1 cellular context compared by ENCODE assay signal in the genomic region with DNA sequence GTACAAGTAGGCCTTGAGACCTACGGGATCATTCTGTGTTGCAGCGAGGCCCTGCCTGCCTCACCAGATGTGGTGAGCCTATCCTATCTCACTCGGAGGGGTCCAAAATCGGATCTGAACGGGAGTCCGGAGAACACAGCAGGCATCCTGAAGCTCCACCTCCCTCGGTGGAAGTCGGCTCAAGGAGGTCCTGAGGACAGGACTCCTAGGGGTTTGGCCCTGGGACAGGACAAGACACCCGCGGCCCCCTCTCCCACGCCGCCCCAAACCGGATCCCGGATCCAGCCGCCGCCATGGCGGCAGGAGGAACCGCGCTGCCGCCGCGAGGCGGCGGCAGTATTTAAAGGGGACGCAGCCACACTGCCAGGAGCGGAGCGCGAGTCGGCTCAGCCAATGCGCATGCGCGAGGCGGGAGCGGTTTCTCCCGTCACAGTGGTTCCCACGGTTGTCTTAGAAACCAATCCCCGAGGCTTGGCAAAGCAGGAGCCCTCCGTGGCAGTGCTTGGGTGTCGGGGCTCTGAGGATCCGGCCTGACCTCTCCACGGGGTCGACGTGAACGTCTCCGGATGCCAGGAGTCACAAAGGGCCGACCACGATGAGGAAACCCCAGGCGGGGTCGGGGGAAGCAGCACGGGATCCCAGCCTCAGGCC.
TF ChIP-seq lines count a peak whose summit lies in the region.

No MANE protein-coding gene starts in this region.

TF ChIP-seq in HepG2, 621 proteins besides CTCF, POLR2A, EP300 and RAD21 (continued from another document):
- TF ChIP-seq, protein P1, sequence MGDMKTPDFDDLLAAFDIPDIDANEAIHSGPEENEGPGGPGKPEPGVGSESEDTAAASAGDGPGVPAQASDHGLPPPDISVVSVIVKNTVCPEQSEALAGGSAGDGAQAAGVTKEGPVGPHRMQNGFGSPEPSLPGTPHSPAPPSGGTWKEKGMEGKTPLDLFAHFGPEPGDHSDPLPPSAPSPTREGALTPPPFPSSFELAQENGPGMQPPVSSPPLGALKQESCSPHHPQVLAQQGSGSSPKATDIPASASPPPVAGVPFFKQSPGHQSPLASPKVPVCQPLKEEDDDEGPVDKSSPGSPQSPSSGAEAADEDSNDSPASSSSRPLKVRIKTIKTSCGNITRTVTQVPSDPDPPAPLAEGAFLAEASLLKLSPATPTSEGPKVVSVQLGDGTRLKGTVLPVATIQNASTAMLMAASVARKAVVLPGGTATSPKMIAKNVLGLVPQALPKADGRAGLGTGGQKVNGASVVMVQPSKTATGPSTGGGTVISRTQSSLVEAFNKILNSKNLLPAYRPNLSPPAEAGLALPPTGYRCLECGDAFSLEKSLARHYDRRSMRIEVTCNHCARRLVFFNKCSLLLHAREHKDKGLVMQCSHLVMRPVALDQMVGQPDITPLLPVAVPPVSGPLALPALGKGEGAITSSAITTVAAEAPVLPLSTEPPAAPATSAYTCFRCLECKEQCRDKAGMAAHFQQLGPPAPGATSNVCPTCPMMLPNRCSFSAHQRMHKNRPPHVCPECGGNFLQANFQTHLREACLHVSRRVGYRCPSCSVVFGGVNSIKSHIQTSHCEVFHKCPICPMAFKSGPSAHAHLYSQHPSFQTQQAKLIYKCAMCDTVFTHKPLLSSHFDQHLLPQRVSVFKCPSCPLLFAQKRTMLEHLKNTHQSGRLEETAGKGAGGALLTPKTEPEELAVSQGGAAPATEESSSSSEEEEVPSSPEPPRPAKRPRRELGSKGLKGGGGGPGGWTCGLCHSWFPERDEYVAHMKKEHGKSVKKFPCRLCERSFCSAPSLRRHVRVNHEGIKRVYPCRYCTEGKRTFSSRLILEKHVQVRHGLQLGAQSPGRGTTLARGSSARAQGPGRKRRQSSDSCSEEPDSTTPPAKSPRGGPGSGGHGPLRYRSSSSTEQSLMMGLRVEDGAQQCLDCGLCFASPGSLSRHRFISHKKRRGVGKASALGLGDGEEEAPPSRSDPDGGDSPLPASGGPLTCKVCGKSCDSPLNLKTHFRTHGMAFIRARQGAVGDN (CRISPR knock-in tag; IDR thresholded peaks at IDR 0.05), result peak; percentile 52; the same call in 1 of the 2 replicates
- peak; percentile 72 for TF ChIP-seq YY1 (IDR thresholded peaks at IDR 0.05; ENCODE audit: insufficient read depth, insufficient replicate concordance, low read depth, low read length)
- TF ChIP-seq, protein P2, sequence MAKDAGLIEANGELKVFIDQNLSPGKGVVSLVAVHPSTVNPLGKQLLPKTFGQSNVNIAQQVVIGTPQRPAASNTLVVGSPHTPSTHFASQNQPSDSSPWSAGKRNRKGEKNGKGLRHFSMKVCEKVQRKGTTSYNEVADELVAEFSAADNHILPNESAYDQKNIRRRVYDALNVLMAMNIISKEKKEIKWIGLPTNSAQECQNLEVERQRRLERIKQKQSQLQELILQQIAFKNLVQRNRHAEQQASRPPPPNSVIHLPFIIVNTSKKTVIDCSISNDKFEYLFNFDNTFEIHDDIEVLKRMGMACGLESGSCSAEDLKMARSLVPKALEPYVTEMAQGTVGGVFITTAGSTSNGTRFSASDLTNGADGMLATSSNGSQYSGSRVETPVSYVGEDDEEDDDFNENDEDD (CRISPR knock-in tag; IDR thresholded peaks at IDR 0.05; ENCODE audit: borderline replicate concordance), result peak; percentile 60; the same call in 1 of the 2 replicates
